In the genomic region with DNA sequence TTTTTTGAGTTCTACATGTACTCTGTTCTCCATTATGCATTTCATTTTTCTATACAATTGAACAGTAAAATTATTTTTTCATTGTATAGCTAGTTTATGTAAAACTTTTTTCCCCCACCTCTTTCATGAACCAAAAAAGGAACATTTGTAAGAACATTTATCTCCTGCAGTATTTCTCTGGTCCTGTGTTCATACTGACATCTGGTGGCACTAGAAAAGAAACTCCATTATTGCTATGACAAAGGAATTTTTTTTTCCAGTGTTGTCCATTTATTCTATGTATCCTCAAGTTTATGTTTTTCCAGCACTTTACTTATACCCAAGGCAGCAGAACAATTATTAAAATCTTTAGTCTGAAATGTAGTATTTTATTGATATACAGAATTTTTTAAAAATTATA, we compare ENCODE assay signal across 8 cellular contexts. TPM values are rescaled to one million over a fixed set of nuclear protein-coding genes. Genes with fewer than 3 reads are reported as not detected.
DNase-seq lines count a peak whose midpoint lies in the region; ATAC-seq, FAIRE-seq and TF ChIP-seq lines count a peak whose summit lies in the region.

No MANE protein-coding gene starts in this region.

- H3K4me3 Mint-ChIP-seq in brain (no peak overlapping the region), nephron progenitor cell (no peak overlapping the region)
- no peak overlapping the region for H3K4me3 Mint-ChIP-seq in activated T-cell treated with anti-CD3 and anti-CD28 coated beads, Interleukin-2, amount 50 U/mL, for 72 hours

- DNase-seq in NAMALWA (ENCODE audit: low spot score), result peak; percentile 29
- DNase-seq in nephron progenitor cell, result no peak
- no peak for DNase-seq in activated T-cell treated with anti-CD3 and anti-CD28 coated beads, Interleukin-2, amount 50 U/mL, for 72 hours
- no peak for DNase-seq in activated CD4-positive, alpha-beta T cell treated with anti-CD3 and anti-CD28 coated beads for 48 hours

- H3K4me1 Mint-ChIP-seq in brain (peaks cover 23% of the 10 kb centered on the region), nephron progenitor cell (no peaks in the 10 kb centered on the region)
- peaks cover 11% of the 10 kb centered on the region for H3K4me1 Mint-ChIP-seq in activated T-cell treated with anti-CD3 and anti-CD28 coated beads, Interleukin-2, amount 50 U/mL, for 72 hours (ENCODE audit: low read depth)

- peak; percentile 85 for FAIRE-seq in G401.6 (lab: Jason Lieb, UNC)

- ATAC-seq in GM18498 (IDR thresholded peaks at IDR 0.05; ENCODE audit: unreplicated experiment) (no peak), GM21619 (IDR thresholded peaks at IDR 0.05; ENCODE audit: unreplicated experiment) (no peak)
- ATAC-seq in activated T-cell treated with anti-CD3 and anti-CD28 coated beads, Interleukin-2, amount 50 U/mL, for 72 hours (replicated peaks in 1 of 2), result no peak

- peaks cover 48% of the 10 kb centered on the region for H3K36me3 Mint-ChIP-seq in brain
- peaks cover 32% of the 10 kb centered on the region for H3K36me3 Mint-ChIP-seq in nephron progenitor cell (ENCODE audit: low read depth)
- H3K36me3 Mint-ChIP-seq in activated T-cell treated with anti-CD3 and anti-CD28 coated beads, Interleukin-2, amount 50 U/mL, for 72 hours (ENCODE audit: insufficient read depth in 2 of 2), result peaks cover 2 to 4% of the 10 kb centered on the region in 2 donors

- peak overlapping the region in 1 of 5 experiments; percentile 3 for H3K27ac Mint-ChIP-seq in brain
- H3K27ac Mint-ChIP-seq in nephron progenitor cell, result no peak overlapping the region
- H3K27ac Mint-ChIP-seq in activated T-cell treated with anti-CD3 and anti-CD28 coated beads, Interleukin-2, amount 50 U/mL, for 72 hours, result no peak overlapping the region

- no peaks in the 10 kb centered on the region for H3K27me3 Mint-ChIP-seq in brain
- no peaks in the 10 kb centered on the region for H3K27me3 Mint-ChIP-seq in nephron progenitor cell (ENCODE audit: low read depth, poor library complexity)
- H3K27me3 Mint-ChIP-seq in activated T-cell treated with anti-CD3 and anti-CD28 coated beads, Interleukin-2, amount 50 U/mL, for 72 hours (ENCODE audit: low read depth), result no peaks in the 10 kb centered on the region

- TF ChIP-seq CTCF in brain (conservative IDR thresholded peaks at IDR 0.05) (peak; percentile 48 to 72), nephron progenitor cell (IDR thresholded peaks at IDR 0.05) (peak; percentile 14)

- H3K9me3 Mint-ChIP-seq in brain (peaks cover 0 to 4% (median 4%) of the 10 kb centered on the region in 5 experiments), nephron progenitor cell (peaks cover 4% of the 10 kb centered on the region)
- H3K9me3 Mint-ChIP-seq in activated T-cell treated with anti-CD3 and anti-CD28 coated beads, Interleukin-2, amount 50 U/mL, for 72 hours, result no peaks in the 10 kb centered on the region

RNA-seq across cellular contexts. Expression of a gene that starts 27.4 kb away (rescaled TPM):
- 1.4 TPM for polyA plus RNA-seq in brain (ENCODE audit: insufficient read depth, low read depth, low replicate concordance)
- 10 to 100 TPM in 1 of 2 donors, 1 to 10 TPM in 1; 9.4 to 12.5 TPM for total RNA-seq in activated T-cell treated with anti-CD3 and anti-CD28 coated beads, Interleukin-2, amount 50 U/mL, for 72 hours

RNA-seq across cellular contexts. Expression of a gene that starts 46.6 kb away (rescaled TPM):
- 20.5 TPM for polyA plus RNA-seq in brain (ENCODE audit: insufficient read depth, low read depth, low replicate concordance)
- 10 to 100 TPM; 29.6 to 31.7 TPM for total RNA-seq in activated T-cell treated with anti-CD3 and anti-CD28 coated beads, Interleukin-2, amount 50 U/mL, for 72 hours

RNA-seq across cellular contexts. Expression of a gene that starts 46.7 kb away (rescaled TPM):
- polyA plus RNA-seq in brain (ENCODE audit: insufficient read depth, low read depth, low replicate concordance), result 16.8 TPM
- 10 to 100 TPM; 24.4 to 31.4 TPM for total RNA-seq in activated T-cell treated with anti-CD3 and anti-CD28 coated beads, Interleukin-2, amount 50 U/mL, for 72 hours
